In the genomic region with DNA sequence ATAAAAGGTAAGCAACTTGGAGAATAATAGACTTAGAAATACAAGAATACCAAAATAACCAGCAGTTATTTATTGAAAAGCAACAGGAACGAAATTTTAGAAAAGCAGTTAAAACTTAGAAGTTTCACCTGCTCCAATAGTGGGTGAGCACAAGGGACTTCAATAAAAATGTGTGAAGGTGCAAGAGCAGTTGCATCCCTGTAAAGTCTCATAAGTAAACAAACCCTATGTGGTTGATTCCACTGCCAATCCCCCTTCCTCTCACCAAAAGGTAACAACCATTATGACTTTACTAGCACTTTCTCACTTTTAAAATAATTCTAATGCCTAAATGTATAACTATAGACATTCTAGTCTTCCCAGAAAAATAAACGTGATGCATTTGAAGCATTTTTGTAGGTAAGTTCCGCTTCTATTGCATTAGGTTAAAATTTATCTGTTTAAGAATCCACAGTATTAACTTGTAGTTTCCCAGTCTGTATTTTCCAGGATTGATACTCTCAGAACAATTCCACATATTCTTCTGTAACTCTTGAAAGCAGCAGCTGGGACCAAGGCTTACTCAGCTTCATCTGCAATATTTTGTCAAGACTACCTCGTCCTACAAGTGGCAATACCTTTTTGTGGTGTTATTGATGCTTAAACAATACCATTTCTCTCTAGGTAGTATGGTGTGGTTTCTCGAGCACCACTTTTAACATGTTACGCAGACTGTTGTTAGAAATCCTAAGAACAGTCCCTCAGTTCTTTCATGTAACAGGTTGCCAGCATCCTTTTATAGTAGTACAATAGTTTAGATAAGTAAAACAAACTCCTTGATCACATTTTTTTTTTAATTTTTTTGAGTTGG, we compare ENCODE assay signal across 17 cellular contexts. TPM values are rescaled to one million over a fixed set of nuclear protein-coding genes. Genes with fewer than 3 reads are reported as not detected.
A peak's percentile ranks its signal among the peaks of the same experiment; 100 is the strongest.
DNase-seq lines count a peak whose midpoint lies in the region; ATAC-seq and TF ChIP-seq lines count a peak whose summit lies in the region.
"Had no signal": no experiment of that assay in that cellular context is flagged by ENCODE, and none has a peak within 500 bp of the region (broad histone marks: within the 10 kb centered on the region; RNA-seq: fewer than 3 reads in every experiment).

No MANE protein-coding gene starts in this region.

- CTCF ChIA-PET in CD8-positive, alpha-beta memory T cell (lab: Charles Lee) = no interaction called here
- CTCF ChIA-PET in HEK293 (lab: Yijun Ruan, JAX) = no interaction called here
- CTCF ChIA-PET in naive thymus-derived CD4-positive, alpha-beta T cell (lab: Charles Lee) = no interaction called here

- H3K36me3 Mint-ChIP-seq in CD8-positive, alpha-beta memory T cell = peaks cover 6 to 84% (median 14%) of the 10 kb centered on the region in 3 donors
- peaks cover 99% of the 10 kb centered on the region for H3K36me3 Mint-ChIP-seq in activated T-helper 17 cell treated with anti-CD3 and anti-CD28 coated beads, Interleukin-2, amount 50 U/mL, for 72 hours (ENCODE audit: low read depth)
- H3K36me3 Mint-ChIP-seq in naive thymus-derived CD4-positive, alpha-beta T cell = peaks cover under 1 to 19% (median 8%) of the 10 kb centered on the region in 5 donors

- no peaks in the 10 kb centered on the region for H3K9me3 Mint-ChIP-seq in CD8-positive, alpha-beta memory T cell
- no peaks in the 10 kb centered on the region for H3K9me3 Mint-ChIP-seq in activated T-helper 17 cell treated with anti-CD3 and anti-CD28 coated beads, Interleukin-2, amount 50 U/mL, for 72 hours
- H3K9me3 Mint-ChIP-seq in naive thymus-derived CD4-positive, alpha-beta T cell = no peaks in the 10 kb centered on the region

- H3K4me3 Mint-ChIP-seq in CD8-positive, alpha-beta memory T cell = peak overlapping the region in 3 of 7 donors; percentile 8 to 57 (median 41)
- H3K4me3 Mint-ChIP-seq in activated T-helper 17 cell treated with anti-CD3 and anti-CD28 coated beads, Interleukin-2, amount 50 U/mL, for 72 hours = peak overlapping the region; percentile 47
- H3K4me3 Mint-ChIP-seq in naive thymus-derived CD4-positive, alpha-beta T cell = peak overlapping the region in 9 of 10 donors; percentile 10 to 68 (median 46)

- DNase-seq in CD8-positive, alpha-beta memory T cell = peak in 1 of 5 donors; percentile 45
- DNase-seq in naive thymus-derived CD4-positive, alpha-beta T cell = peak in 3 of 9 donors; percentile 23 to 46 (median 25)
- DNase-seq in kidney glomerular epithelial cell (lab: John Stamatoyannopoulos, UW) (no peak), RKO (ENCODE audit: low spot score) (no peak)
- DNase-seq: dorsolateral prefrontal cortex, esophagus squamous epithelium, midbrain, MV-4-11, NCI-H2029, NCI-H526 treated with DMSO at 0.1 percent for 48 hours, sigmoid colon had no signal

- H3K4me1 ChIP-seq in CD8-positive, alpha-beta memory T cell (ENCODE audit: insufficient read depth, low read length) = peaks cover 83% of the 10 kb centered on the region
- peaks cover 3% of the 10 kb centered on the region; the same call in 1 of the 2 replicates for H3K4me1 ChIP-seq in HEK293 (ENCODE audit: control insufficient read depth, insufficient read depth, low read length)
- peaks cover 72 to 73% of the 10 kb centered on the region in 2 donors for H3K4me1 ChIP-seq in naive thymus-derived CD4-positive, alpha-beta T cell (ENCODE audit: control insufficient read depth in 2 of 2, insufficient read depth in 2 of 2, low read length in 2 of 2)

- intact Hi-C loops in naive thymus-derived CD4-positive, alpha-beta T cell (cut with micrococcal nuclease) = loop anchor here in 1 of 2 donors (1.0 to 2.0 kb wide), 2 partner anchors 8 to 28 kb away; no protein-coding TSS in a partner anchor

- peaks cover 83 to 98% (median 97%) of the 10 kb centered on the region in 3 donors for H3K4me1 Mint-ChIP-seq in CD8-positive, alpha-beta memory T cell
- H3K4me1 Mint-ChIP-seq in activated T-helper 17 cell treated with anti-CD3 and anti-CD28 coated beads, Interleukin-2, amount 50 U/mL, for 72 hours = peaks cover 31% of the 10 kb centered on the region
- peaks cover 45 to 96% (median 80%) of the 10 kb centered on the region in 7 donors for H3K4me1 Mint-ChIP-seq in naive thymus-derived CD4-positive, alpha-beta T cell

- peaks cover 31% of the 10 kb centered on the region for H3K36me3 ChIP-seq in CD8-positive, alpha-beta memory T cell (ENCODE audit: insufficient read depth, low read length)
- H3K36me3 ChIP-seq in HEK293 (ENCODE audit: control insufficient read depth in 2 of 2, insufficient read depth in 1 of 2, low read length in 2 of 2) = peaks cover 60 to 88% of the 10 kb centered on the region in 2 experiments
- H3K36me3 ChIP-seq in naive thymus-derived CD4-positive, alpha-beta T cell (ENCODE audit: control insufficient read depth in 2 of 3, insufficient read depth in 3 of 3, low read length in 3 of 3) = peaks cover 0 to 23% (median 5%) of the 10 kb centered on the region in 3 experiments
- H3K36me3 ChIP-seq: breast epithelium, thoracic aorta had no signal

- no peak for TF ChIP-seq CTCF in HEK293 (tag by site-specific recombination; IDR thresholded peaks at IDR 0.05)

- H3K9me3 ChIP-seq in CD8-positive, alpha-beta memory T cell (ENCODE audit: low read length) = no peaks in the 10 kb centered on the region
- no peaks in the 10 kb centered on the region for H3K9me3 ChIP-seq in HEK293 (ENCODE audit: control insufficient read depth, insufficient read depth, low read depth, low read length)
- H3K9me3 ChIP-seq in naive thymus-derived CD4-positive, alpha-beta T cell (ENCODE audit: control insufficient read depth in 2 of 3, low read length in 3 of 3) = no peaks in the 10 kb centered on the region
- H3K9me3 ChIP-seq: BLaER1, breast epithelium, esophagus squamous epithelium, sigmoid colon, thoracic aorta had no signal

- H3K4me3 ChIP-seq in CD8-positive, alpha-beta memory T cell (ENCODE audit: low read length) = no peak overlapping the region
- no peak overlapping the region for H3K4me3 ChIP-seq in HEK293 (ENCODE audit: low read depth, low read length)
- no peak overlapping the region for H3K4me3 ChIP-seq in naive thymus-derived CD4-positive, alpha-beta T cell (ENCODE audit: low read length)
- H3K4me3 ChIP-seq: BLaER1, breast epithelium, dorsolateral prefrontal cortex, esophagus squamous epithelium, sigmoid colon, thoracic aorta had no signal

- peak overlapping the region in 6 of 8 donors; percentile 8 to 83 (median 58) for H3K27ac Mint-ChIP-seq in CD8-positive, alpha-beta memory T cell
- no peak overlapping the region for H3K27ac Mint-ChIP-seq in activated T-helper 17 cell treated with anti-CD3 and anti-CD28 coated beads, Interleukin-2, amount 50 U/mL, for 72 hours
- H3K27ac Mint-ChIP-seq in naive thymus-derived CD4-positive, alpha-beta T cell = peak overlapping the region in 6 of 9 donors; percentile 51 to 82 (median 72)

- POLR2A ChIA-PET in CD8-positive, alpha-beta memory T cell (lab: Charles Lee) = no interaction called here
- POLR2A ChIA-PET in HEK293 (lab: Yijun Ruan, JAX) = no interaction called here
- POLR2A ChIA-PET in naive thymus-derived CD4-positive, alpha-beta T cell (lab: Charles Lee) = interaction anchor here (0.9 kb wide), 1 partner anchor 9 kb away, joined by 3 read pairs; no protein-coding TSS in a partner anchor

- no peaks in the 10 kb centered on the region for H3K27me3 Mint-ChIP-seq in CD8-positive, alpha-beta memory T cell
- no peaks in the 10 kb centered on the region for H3K27me3 Mint-ChIP-seq in activated T-helper 17 cell treated with anti-CD3 and anti-CD28 coated beads, Interleukin-2, amount 50 U/mL, for 72 hours
- H3K27me3 Mint-ChIP-seq in naive thymus-derived CD4-positive, alpha-beta T cell = no peaks in the 10 kb centered on the region

- no peak overlapping the region for H3K27ac ChIP-seq in CD8-positive, alpha-beta memory T cell (ENCODE audit: low read depth, low read length)
- H3K27ac ChIP-seq in HEK293 (ENCODE audit: extremely low read depth, low read depth, low read length) = no peak overlapping the region
- peak overlapping the region; percentile 15 for H3K27ac ChIP-seq in naive thymus-derived CD4-positive, alpha-beta T cell (ENCODE audit: low read depth, low read length)
- H3K27ac ChIP-seq: BLaER1, breast epithelium, dorsolateral prefrontal cortex, esophagus squamous epithelium, sigmoid colon, thoracic aorta had no signal

- no peak for ATAC-seq in activated T-helper 17 cell treated with anti-CD3 and anti-CD28 coated beads, Interleukin-2, amount 50 U/mL, for 72 hours (replicated peaks)
- peak; percentile 55 for ATAC-seq in naive thymus-derived CD4-positive, alpha-beta T cell
- no peak for ATAC-seq in GM18870 (IDR thresholded peaks at IDR 0.05; ENCODE audit: unreplicated experiment)

- no peaks in the 10 kb centered on the region for H3K27me3 ChIP-seq in CD8-positive, alpha-beta memory T cell (ENCODE audit: insufficient read depth, low read length, poor library complexity, severe bottlenecking)
- H3K27me3 ChIP-seq in naive thymus-derived CD4-positive, alpha-beta T cell (ENCODE audit: control insufficient read depth in 2 of 2, insufficient read depth in 2 of 2, low read length in 2 of 2) = no peaks in the 10 kb centered on the region
- H3K27me3 ChIP-seq: BLaER1, breast epithelium, dorsolateral prefrontal cortex, esophagus squamous epithelium, sigmoid colon had no signal

RNA-seq across cellular contexts. Expression of gene HNRNPC, which starts 32.1 kb away (rescaled TPM):
- 1,000 to 10,000 TPM; 1,158 to 1,180 TPM for total RNA-seq in CD8-positive, alpha-beta memory T cell
- polyA plus RNA-seq in CD8-positive, alpha-beta memory T cell = 700 TPM
- total RNA-seq in activated T-helper 17 cell treated with anti-CD3 and anti-CD28 coated beads, Interleukin-2, amount 50 U/mL, for 72 hours = 100 to 1,000 TPM; 720 to 984 TPM
- 100 to 1,000 TPM; 469 to 687 (median 532) TPM for total RNA-seq in naive thymus-derived CD4-positive, alpha-beta T cell
- polyA plus RNA-seq in naive thymus-derived CD4-positive, alpha-beta T cell = 100 to 1,000 TPM; 842 to 895 TPM

RNA-seq across cellular contexts. Expression of gene RPGRIP1, which starts 42.7 kb away (rescaled TPM):
- not detected for total RNA-seq in CD8-positive, alpha-beta memory T cell
- not detected for polyA plus RNA-seq in CD8-positive, alpha-beta memory T cell
- total RNA-seq in activated T-helper 17 cell treated with anti-CD3 and anti-CD28 coated beads, Interleukin-2, amount 50 U/mL, for 72 hours = not detected
- total RNA-seq in naive thymus-derived CD4-positive, alpha-beta T cell = 1 to 10 TPM in 1 of 5 experiments, under 1 TPM in 1, not detected in 3; 0.24 to 1.5 TPM
- not detected for polyA plus RNA-seq in naive thymus-derived CD4-positive, alpha-beta T cell
- total RNA-seq: esophagus squamous epithelium, thoracic aorta had no signal
